Comparison of ENCODE assay signal across 9 cellular contexts in genomic region chr6:159110013-159110412, GRCh38. TPM values are rescaled to one million over a fixed set of nuclear protein-coding genes. Genes with fewer than 3 reads are reported as not detected.
A peak's percentile ranks its signal among the peaks of the same experiment; 100 is the strongest.
DNase-seq lines count a peak whose midpoint lies in the region; ATAC-seq and TF ChIP-seq lines count a peak whose summit lies in the region.
"Had no signal": no experiment of that assay in that cellular context is flagged by ENCODE, and none has a peak within 500 bp of the region (broad histone marks: within the 10 kb centered on the region; RNA-seq: fewer than 3 reads in every experiment).

No MANE protein-coding gene starts in this region.

- H3K27me3 Mint-ChIP-seq in naive B cell: no peaks in the 10 kb centered on the region

- H3K36me3 Mint-ChIP-seq in naive B cell: no peaks in the 10 kb centered on the region

- H3K4me1 Mint-ChIP-seq in naive B cell: peaks cover 63 to 90% (median 77%) of the 10 kb centered on the region in 3 donors

- intact Hi-C loops in ascending aorta (cut with DNase I): no loop called here

- H3K9me3 Mint-ChIP-seq in naive B cell: no peaks in the 10 kb centered on the region

- TF ChIP-seq CTCF in GM12864 (IDR thresholded peaks at IDR 0.05; ENCODE audit: low read depth, low read length, missing control alignments) (peak; percentile 89), cardiac fibroblast (IDR thresholded peaks at IDR 0.05; ENCODE audit: low read depth, low read length) (peak; percentile 75), ascending aorta (IDR thresholded peaks at IDR 0.05) (peak in 1 of 3 experiments; percentile 13)

- ATAC-seq in naive B cell (ENCODE audit: low read depth in 2 of 2): no peak

- DNase-seq in AML-193 (lab: John Stamatoyannopoulos, UW) (peak; percentile 61 to 73), GM12864 (ENCODE audit: low read depth) (no peak), NCI-H226 (peak; percentile 62), cardiac fibroblast (ENCODE audit: low read depth in 2 of 2) (peak; percentile 45 to 68), naive B cell (no peak), caudate nucleus (lab: John Stamatoyannopoulos, UW) (no peak), ascending aorta (ENCODE audit: low spot score in 2 of 2) (no peak)
- DNase-seq in stimulated activated CD4-positive, alpha-beta T cell treated with anti-CD3 and anti-CD28 coated beads, Interleukin-1b, Interleukin-23, amount 100 ng/mL, for 48 hours: no peak

- H3K27ac ChIP-seq in caudate nucleus (ENCODE audit: low read depth, low read length): no peak overlapping the region
- H3K27ac ChIP-seq in ascending aorta: no peak overlapping the region

- peak overlapping the region in 4 of 8 donors; percentile 39 to 63 (median 46) for H3K4me3 Mint-ChIP-seq in naive B cell

- no peaks in the 10 kb centered on the region for H3K4me1 ChIP-seq in ascending aorta

- no peaks in the 10 kb centered on the region for H3K27me3 ChIP-seq in ascending aorta

- no peaks in the 10 kb centered on the region for H3K9me3 ChIP-seq in ascending aorta

- H3K27ac Mint-ChIP-seq in naive B cell: peak overlapping the region in 5 of 6 donors; percentile 49 to 98 (median 89)

- no peak overlapping the region for H3K4me3 ChIP-seq in GM12864 (ENCODE audit: low read depth, low read length)
- no peak overlapping the region for H3K4me3 ChIP-seq in cardiac fibroblast (replicated peaks in 1 of 2; ENCODE audit: low read depth in 2 of 2, low read length in 2 of 2)
- H3K4me3 ChIP-seq in ascending aorta: no peak overlapping the region

- H3K36me3 ChIP-seq in ascending aorta: no peaks in the 10 kb centered on the region

RNA-seq across cellular contexts. Expression of gene FNDC1, which starts 59.2 kb away (rescaled TPM):
- not detected for polyA plus RNA-seq in naive B cell (ENCODE audit: low read depth in 6 of 6)
- total RNA-seq in ascending aorta: 0.11 TPM
- total RNA-seq: pulmonary artery endothelial cell had no signal

Comparison
In these comparisons a context has a peak if more than half of its experiments do, and no peak if none do; other contexts are left out.
1. DNase-seq: peak in AML-193 (2 of 2), NCI-H226 (single experiment) and cardiac fibroblast (2 of 2); none in GM12864 (single experiment), naive B cell (single experiment), caudate nucleus (0 of 61), ascending aorta (0 of 2) and stimulated activated CD4-positive, alpha-beta T cell treated with anti-CD3 and anti-CD28 coated beads, Interleukin-1b, Interleukin-23, amount 100 ng/mL, for 48 hours (single experiment).